Comparison of ENCODE assay signal across 11 cellular contexts in genomic region chr1:201945863-201946223, GRCh38. TPM values are rescaled to one million over a fixed set of nuclear protein-coding genes. Genes with fewer than 3 reads are reported as not detected.
DNase-seq lines count a peak whose midpoint lies in the region; ATAC-seq and TF ChIP-seq lines count a peak whose summit lies in the region.
"Had no signal": no experiment of that assay in that cellular context is flagged by ENCODE, and none has a peak within 500 bp of the region (broad histone marks: within the 10 kb centered on the region; RNA-seq: fewer than 3 reads in every experiment).

No MANE protein-coding gene starts in this region.

- H3K9me2 ChIP-seq in PC-3 (replicated peaks; ENCODE audit: low read length) = no peaks in the 10 kb centered on the region

- peak overlapping the region; percentile 88 for H2AFZ ChIP-seq in PC-3 (ENCODE audit: low read length)
- peak overlapping the region; percentile 46 for H2AFZ ChIP-seq in fibroblast of lung (ENCODE audit: low read length)

- H3K36me3 ChIP-seq in PC-3 (ENCODE audit: low read depth, low read length) = no peaks in the 10 kb centered on the region
- H3K36me3 ChIP-seq in fibroblast of lung (ENCODE audit: control insufficient read depth, insufficient read depth, low read length) = peaks cover 1% of the 10 kb centered on the region
- H3K36me3 ChIP-seq in muscle layer of duodenum (ENCODE audit: control insufficient read depth in 1 of 2, insufficient read depth in 2 of 2, low read length in 2 of 2) = no peaks in the 10 kb centered on the region
- H3K36me3 ChIP-seq in thoracic aorta = peaks cover 24% of the 10 kb centered on the region

- H3K4me2 ChIP-seq in PC-3 (ENCODE audit: low read length) (peak overlapping the region; percentile 83), fibroblast of lung (ENCODE audit: extremely low read depth, insufficient read depth, low read length) (peak overlapping the region; percentile 82)
- H3K4me2 ChIP-seq: KMS-11 had no signal

- no TSS peak for BruUV-seq in PC-3 (replicated peaks; lab: Mats Ljungman, UMichigan)

- intact Hi-C loops in PC-3 (cut with micrococcal nuclease) = no loop called here

- no peak overlapping the region for H3K27ac ChIP-seq in PC-3 (ENCODE audit: low read length)
- H3K27ac ChIP-seq in fibroblast of lung (ENCODE audit: insufficient read depth, low read length) = peak overlapping the region; percentile 0
- peak overlapping the region; percentile 83 for H3K27ac ChIP-seq in muscle layer of duodenum (ENCODE audit: low read length)
- peak overlapping the region; percentile 98 to 100 for H3K27ac ChIP-seq in thoracic aorta
- H3K27ac ChIP-seq: KMS-11 had no signal

- H3K79me2 ChIP-seq in PC-3 (ENCODE audit: low read length) (no peaks in the 10 kb centered on the region), fibroblast of lung (ENCODE audit: control insufficient read depth, insufficient read depth, low read length) (peaks cover 12% of the 10 kb centered on the region)

- H3F3A ChIP-seq in PC-3 (ENCODE audit: low read length, unreplicated experiment) = no peaks in the 10 kb centered on the region

- no peaks in the 10 kb centered on the region for H3K9me3 ChIP-seq in PC-3 (ENCODE audit: low read length)
- H3K9me3 ChIP-seq in fibroblast of lung (ENCODE audit: control insufficient read depth, insufficient read depth, low read depth, low read length) = no peaks in the 10 kb centered on the region
- no peaks in the 10 kb centered on the region for H3K9me3 ChIP-seq in muscle layer of duodenum (ENCODE audit: control insufficient read depth in 1 of 2, low read length in 2 of 2)
- no peaks in the 10 kb centered on the region for H3K9me3 ChIP-seq in thoracic aorta

- CTCF ChIA-PET in PC-3 (lab: Charles Lee) = interaction anchor here (1.4 kb wide), 1 partner anchor 50 kb away, joined by 3 read pairs; no protein-coding TSS in a partner anchor

- H3K9ac ChIP-seq in PC-3 (ENCODE audit: low read length) (no peak overlapping the region), fibroblast of lung (ENCODE audit: insufficient read depth, low read length) (peak overlapping the region; percentile 46)
- H3K9ac ChIP-seq: KMS-11 had no signal

- no peak for DNase-seq in PC-3
- no peak for DNase-seq in fibroblast of lung (ENCODE audit: low read depth in 2 of 2)
- no peak for DNase-seq in thoracic aorta (ENCODE audit: low spot score)
- DNase-seq in NCI-H1436 (lab: John Stamatoyannopoulos, UW) = no peak
- no peak for DNase-seq in HuH-7 (ENCODE audit: low spot score)
- no peak for DNase-seq in activated CD8-positive, alpha-beta memory T cell treated with anti-CD3 and anti-CD28 coated beads for 24 hours
- DNase-seq: activated CD4-positive, alpha-beta memory T cell treated with anti-CD3 and anti-CD28 coated beads, Interleukin-2, amount 10 ng/mL, durations not matched to agents 7 days and 5 days; central memory CD4-positive, alpha-beta T cell had no signal

- H3K4me3 ChIP-seq in PC-3 (ENCODE audit: low read length) (peak overlapping the region; percentile 66; the same call in 1 of the 2 replicates), fibroblast of lung (replicated peaks in 1 of 4; ENCODE audit: control extremely low read depth in 1 of 4, insufficient read depth in 1 of 4, low read depth in 3 of 4, low read length in 4 of 4) (peak overlapping the region; percentile 24 to 76 (median 42)), muscle layer of duodenum (ENCODE audit: low read depth in 1 of 2, low read length in 2 of 2) (peak overlapping the region; percentile 75 to 94), thoracic aorta (peak overlapping the region; percentile 88)

- H3K4me1 ChIP-seq in PC-3 (ENCODE audit: insufficient read depth, low read length) (no peaks in the 10 kb centered on the region; the same call in 1 of the 2 replicates), fibroblast of lung (ENCODE audit: control insufficient read depth, extremely low read depth, insufficient read depth, low read length) (peaks cover 14% of the 10 kb centered on the region), muscle layer of duodenum (ENCODE audit: control insufficient read depth in 1 of 2, insufficient read depth in 2 of 2, low read length in 2 of 2) (peaks cover 0 to 7% of the 10 kb centered on the region in 2 donors), thoracic aorta (ENCODE audit: control insufficient read depth in 1 of 2, low read depth in 2 of 2) (peaks cover 8 to 28% of the 10 kb centered on the region in 2 donors)

- no peaks in the 10 kb centered on the region for H4K20me1 ChIP-seq in PC-3 (ENCODE audit: low read length)
- H4K20me1 ChIP-seq in fibroblast of lung (ENCODE audit: control insufficient read depth, extremely low read depth, insufficient read depth, low read length) = no peaks in the 10 kb centered on the region

- POLR2A ChIA-PET in PC-3 (lab: Charles Lee; ENCODE audit: unreplicated experiment) = interaction anchor here (0.6 kb wide), 3 partner anchors 15 to 57 kb away, joined by 3 to 7 read pairs (median 4); partner anchors contain the start of gene SHISA4

- no peaks in the 10 kb centered on the region for H3K27me3 ChIP-seq in PC-3 (ENCODE audit: low read length)
- H3K27me3 ChIP-seq in fibroblast of lung (ENCODE audit: control insufficient read depth, insufficient read depth, low read length) = no peaks in the 10 kb centered on the region
- peaks cover 4% of the 10 kb centered on the region for H3K27me3 ChIP-seq in muscle layer of duodenum (ENCODE audit: low read depth, low read length)
- no peaks in the 10 kb centered on the region for H3K27me3 ChIP-seq in thoracic aorta (replicated peaks; ENCODE audit: insufficient read depth)

- TF ChIP-seq CTCF in PC-3 (conservative IDR thresholded peaks at IDR 0.05; ENCODE audit: low read depth, low read length) (no peak), fibroblast of lung (conservative IDR thresholded peaks at IDR 0.05 in 1 of 2, IDR thresholded peaks at IDR 0.05 in 1 of 2; ENCODE audit: low read depth in 1 of 2, low read length in 2 of 2) (no peak), thoracic aorta (IDR thresholded peaks at IDR 0.05) (no peak)

- no peak for ATAC-seq in PC-3
- ATAC-seq in thoracic aorta (ENCODE audit: insufficient number of reproducible peaks, low FRiP score, low read depth) = no peak
- no peak for ATAC-seq in GM18517 (IDR thresholded peaks at IDR 0.05; ENCODE audit: unreplicated experiment)

RNA-seq across cellular contexts. Expression of gene LMOD1, which starts 0.5 kb away (rescaled TPM):
- 0.06 and 0.07 TPM in 2 replicates for total RNA-seq in PC-3 (2014; rRNA removed)
- 20.5 and 36.3 TPM in 2 replicates for total RNA-seq in fibroblast of lung
- polyA plus RNA-seq in fibroblast of lung = 9.7 and 74.9 TPM in 2 replicates
- polyA plus RNA-seq in fibroblast of lung (2012) = 12.2 and 102 TPM in 2 replicates
- polyA minus RNA-seq in fibroblast of lung (ENCODE audit: low replicate concordance) = 15.5 and 153 TPM in 2 replicates
- total RNA-seq in thoracic aorta = 100 to 1,000 TPM; 638 to 761 TPM
- total RNA-seq: activated CD4-positive, alpha-beta memory T cell treated with anti-CD3 and anti-CD28 coated beads, Interleukin-2, amount 10 ng/mL, durations not matched to agents 7 days and 5 days had no signal

RNA-seq across cellular contexts. Expression of gene TIMM17A, which starts 9.5 kb away (rescaled TPM):
- total RNA-seq in PC-3 (2014; rRNA removed) (50.9 and 57.7 TPM in 2 replicates), fibroblast of lung (41.9 and 47.7 TPM in 2 replicates), thoracic aorta (10 to 100 TPM; 29.6 to 44.7 TPM)
- polyA plus RNA-seq in fibroblast of lung = 102 and 103 TPM in 2 replicates
- polyA plus RNA-seq in fibroblast of lung (2012) = 87.4 and 89.3 TPM in 2 replicates
- 0.82 and 37.3 TPM in 2 replicates for polyA minus RNA-seq in fibroblast of lung (ENCODE audit: low replicate concordance)

RNA-seq across cellular contexts. Expression of gene RNPEP, which starts 36.6 kb away (rescaled TPM):
- 64.7 and 74.8 TPM in 2 replicates for total RNA-seq in PC-3 (2014; rRNA removed)
- 43.7 and 77.1 TPM in 2 replicates for total RNA-seq in fibroblast of lung
- 56.9 and 63.1 TPM in 2 replicates for polyA plus RNA-seq in fibroblast of lung
- polyA plus RNA-seq in fibroblast of lung (2012) = 67.5 and 69.1 TPM in 2 replicates
- polyA minus RNA-seq in fibroblast of lung (ENCODE audit: low replicate concordance) = 149 and 172 TPM in 2 replicates
- 10 to 100 TPM; 46.3 to 58.2 TPM for total RNA-seq in thoracic aorta

RNA-seq across cellular contexts. Expression of gene SHISA4, which starts 57.1 kb away (rescaled TPM):
- 12.4 and 14.3 TPM in 2 replicates for total RNA-seq in PC-3 (2014; rRNA removed)
- 15.4 and 27.1 TPM in 2 replicates for total RNA-seq in fibroblast of lung
- 19.0 and 19.2 TPM in 2 replicates for polyA plus RNA-seq in fibroblast of lung
- 33.9 and 36.0 TPM in 2 replicates for polyA plus RNA-seq in fibroblast of lung (2012)
- 85.3 and 92.1 TPM in 2 replicates for polyA minus RNA-seq in fibroblast of lung (ENCODE audit: low replicate concordance)
- total RNA-seq in thoracic aorta = 100 to 1,000 TPM in 1 of 2 donors, 10 to 100 TPM in 1; 38.9 to 115 TPM

Comparison
In these comparisons a context has a peak if more than half of its experiments do, and no peak if none do; other contexts are left out.
1. RNA of gene LMOD1, which starts 0.5 kb away (total RNA-seq): 638 to 761 TPM in thoracic aorta and 20.5 to 36.3 TPM in fibroblast of lung; 0.06 to 0.07 TPM in PC-3; every median in the first group is over 10 times any median in the second.
2. Peak in every context shown above with its lines, with median percentiles within 50 percentile points of each other: H3K4me3 ChIP-seq.